ENCODE assay signal across 8 cellular contexts in the genomic region with DNA sequence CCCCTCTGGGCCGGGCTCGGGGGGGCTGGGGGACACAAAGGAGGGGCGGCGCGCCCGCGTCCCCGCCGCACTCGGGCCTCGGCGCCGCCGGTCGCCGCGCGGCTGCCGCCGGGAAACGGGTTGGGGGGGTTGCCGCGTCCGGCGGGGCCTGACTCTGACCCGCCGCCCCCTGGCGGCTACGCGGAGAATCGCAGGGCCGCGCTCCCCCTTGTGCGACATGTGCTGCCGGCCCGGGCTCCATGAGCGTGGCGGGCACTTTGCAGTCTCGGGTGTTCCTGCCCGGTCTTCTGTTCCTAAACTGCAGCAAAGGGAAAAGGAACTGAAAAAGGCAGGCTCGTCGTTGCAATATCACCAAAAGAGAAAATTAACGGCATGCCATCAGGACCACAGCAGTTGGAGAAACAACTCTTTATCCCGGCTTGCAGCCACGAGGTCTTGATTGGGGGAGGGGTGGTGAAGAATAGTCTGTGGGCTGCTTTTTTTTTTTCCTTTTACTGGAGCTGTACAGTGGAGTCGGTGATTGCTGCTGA. TPM values are rescaled to one million over a fixed set of nuclear protein-coding genes. Genes with fewer than 3 reads are reported as not detected.
DNase-seq lines count a peak whose midpoint lies in the region; ATAC-seq and TF ChIP-seq lines count a peak whose summit lies in the region.

No MANE protein-coding gene starts in this region.

- H3K9me3 ChIP-seq in left ventricle myocardium inferior (replicated peaks) (no peaks in the 10 kb centered on the region), prostate gland (no peaks in the 10 kb centered on the region)

- H3K36me3 ChIP-seq in left ventricle myocardium inferior (peaks cover 23% of the 10 kb centered on the region), prostate gland (no peaks in the 10 kb centered on the region), urinary bladder (ENCODE audit: insufficient read depth) (peaks cover 2% of the 10 kb centered on the region)

- peak; percentile 45 for ATAC-seq in HG02763 (IDR thresholded peaks at IDR 0.05; ENCODE audit: unreplicated experiment)
- peak; percentile 56 to 73 (median 64) for ATAC-seq in T-cell (replicated peaks in 1 of 4)

- H3K27me3 Mint-ChIP-seq in T-cell, result no peaks in the 10 kb centered on the region

- peaks cover 37% of the 10 kb centered on the region for H3K36me3 Mint-ChIP-seq in T-cell

- H3K27ac ChIP-seq in left ventricle myocardium inferior (replicated peaks) (peak overlapping the region; percentile 98), prostate gland (peak overlapping the region; percentile 83 to 96), urinary bladder (ENCODE audit: low read depth) (peak overlapping the region; percentile 94)

- WGBS in prostate gland, result under 1% methylated on average over 38 of the region's 46 CpGs
- WGBS in urinary bladder, result under 1% methylated on average over 46 of the region's 46 CpGs

- no peak for TF ChIP-seq POLR2A in prostate gland (IDR thresholded peaks at IDR 0.05)

- H3K4me1 Mint-ChIP-seq in T-cell, result peaks cover 37 to 47% (median 46%) of the 10 kb centered on the region in 3 donors

- CTCF ChIA-PET in T-cell (lab: Charles Lee), result interaction anchor here (0.7 to 2.3 kb wide), 4 partner anchors 9 to 37 kb away, joined by 3 to 18 read pairs (median 6); no protein-coding TSS in a partner anchor

- no peaks in the 10 kb centered on the region for H3K27me3 ChIP-seq in left ventricle myocardium inferior (ENCODE audit: low read depth)
- no peaks in the 10 kb centered on the region for H3K27me3 ChIP-seq in prostate gland (replicated peaks; ENCODE audit: insufficient read depth)

- intact Hi-C loops in left ventricle myocardium inferior (cut with micrococcal nuclease) (no loop called here), prostate gland (cut with DNase I) (no loop called here)

- peak overlapping the region; percentile 82 to 91 for H3K27ac Mint-ChIP-seq in T-cell

- H3K4me3 ChIP-seq in left ventricle myocardium inferior, result peak overlapping the region; percentile 89
- peak overlapping the region; percentile 91 to 97 for H3K4me3 ChIP-seq in prostate gland
- H3K4me3 ChIP-seq in urinary bladder (ENCODE audit: low read depth, low read length), result peak overlapping the region; percentile 100

- POLR2A ChIA-PET in T-cell (lab: Charles Lee), result interaction anchor here in 1 of 2 donors (0.6 kb wide), 1 partner anchor 49 kb away, joined by 3 read pairs; no protein-coding TSS in a partner anchor

- TF ChIP-seq CTCF in GM12873 (IDR thresholded peaks at IDR 0.05; ENCODE audit: insufficient read depth, low read depth, low read length, missing control alignments), result peak; percentile 93
- peak; percentile 96 for TF ChIP-seq CTCF in left ventricle myocardium inferior (IDR thresholded peaks at IDR 0.05; ENCODE audit: borderline replicate concordance)
- peak; percentile 87 to 99 (median 98) for TF ChIP-seq CTCF in prostate gland (IDR thresholded peaks at IDR 0.05)

- H3K4me1 ChIP-seq in left ventricle myocardium inferior, result peaks cover 51% of the 10 kb centered on the region
- H3K4me1 ChIP-seq in prostate gland (replicated peaks), result no peaks in the 10 kb centered on the region
- H3K4me1 ChIP-seq in urinary bladder (ENCODE audit: insufficient read depth), result no peaks in the 10 kb centered on the region

- H3K4me3 Mint-ChIP-seq in T-cell, result peak overlapping the region; percentile 87 to 91 (median 89)

- DNase-seq in NCI-H128 (lab: John Stamatoyannopoulos, UW; ENCODE audit: unreplicated experiment) (peak; percentile 53), T-cell (peak; percentile 68 to 93 (median 86)), amniotic epithelial cell (ENCODE audit: low read depth) (peak; percentile 75), left ventricle myocardium inferior (peak; percentile 95), prostate gland (ENCODE audit: low spot score) (peak; percentile 92)

- no peaks in the 10 kb centered on the region for H3K9me3 Mint-ChIP-seq in T-cell

RNA-seq across cellular contexts. Expression of a gene that starts 1.5 kb away (rescaled TPM):
- total RNA-seq in T-cell, result 10 to 100 TPM in 4 of 5 donors, 1 to 10 TPM in 1; 9.4 to 15.1 (median 11.2) TPM
- total RNA-seq in left ventricle myocardium inferior, result 1.3 TPM
- 1 to 10 TPM; 1.0 to 2.9 TPM for total RNA-seq in prostate gland
- 9.0 TPM for total RNA-seq in urinary bladder
- 0.53 TPM for polyA plus RNA-seq in urinary bladder

RNA-seq across cellular contexts. Expression of a gene that starts 49.5 kb away (rescaled TPM):
- total RNA-seq in T-cell (under 1 TPM; 0.12 to 0.39 (median 0.26) TPM), left ventricle myocardium inferior (1.5 TPM), prostate gland (10 to 100 TPM in 1 of 2 donors, under 1 TPM in 1; 0.23 to 35.0 TPM), urinary bladder (5.0 TPM)
- 0.06 TPM for polyA plus RNA-seq in urinary bladder

Comparison
In these comparisons a context has a peak if more than half of its experiments do, and no peak if none do; other contexts are left out.
1. Peak in every context shown above with its lines: DNase-seq, ATAC-seq, H3K4me3 ChIP-seq and H3K27ac ChIP-seq.